In genomic region chr2:152542995-152543481, GRCh38 we compare ENCODE assay signal across 11 cellular contexts.
DNase-seq lines count a peak whose midpoint lies in the region; ATAC-seq and TF ChIP-seq lines count a peak whose summit lies in the region.
"Had no signal": no experiment of that assay in that cellular context is flagged by ENCODE, and none has a peak within 500 bp of the region (broad histone marks: within the 10 kb centered on the region; RNA-seq: fewer than 3 reads in every experiment).

No MANE protein-coding gene starts in this region.

- H3K27ac ChIP-seq in mammary epithelial cell (ENCODE audit: insufficient read depth, low read depth, low read length) = peak overlapping the region; percentile 84
- peak overlapping the region; percentile 78 to 81 for H3K27ac ChIP-seq in thoracic aorta
- H3K27ac ChIP-seq in prostate gland = peak overlapping the region in 1 of 2 donors; percentile 27
- H3K27ac ChIP-seq: 22Rv1 had no signal

- no peak for TF ChIP-seq POLR2A in prostate gland (IDR thresholded peaks at IDR 0.05)

- H3K27me3 Mint-ChIP-seq in activated T-cell treated with anti-CD3 and anti-CD28 coated beads, Interleukin-2, amount 50 U/mL, for 24 hours = peaks cover 3% of the 10 kb centered on the region
- no peaks in the 10 kb centered on the region for H3K27me3 Mint-ChIP-seq in Calu3 (ENCODE audit: unreplicated experiment)

- CTCF ChIA-PET in mammary epithelial cell (lab: Charles Lee; ENCODE audit: low non-redundant PET) (no interaction called here), Calu3 (lab: Charles Lee) (no interaction called here)

- peaks cover 44% of the 10 kb centered on the region for H3K79me2 ChIP-seq in mammary epithelial cell (ENCODE audit: insufficient read depth, low read length)

- H3K36me3 ChIP-seq in mammary epithelial cell (ENCODE audit: insufficient read depth, low read length) (peaks cover 5% of the 10 kb centered on the region), thoracic aorta (no peaks in the 10 kb centered on the region), prostate gland (no peaks in the 10 kb centered on the region)

- dilution Hi-C loops in mammary epithelial cell (cut with HindIII; ENCODE audit: low sequenced_read_pairs) = no loop called here

- peak overlapping the region; percentile 56 for H3K9ac ChIP-seq in mammary epithelial cell (ENCODE audit: insufficient read depth, low read length)

- in situ Hi-C loops in mammary epithelial cell (cut with MboI; ENCODE audit: low sequenced_read_pairs in 2 of 2) = no loop called here

- DNase-seq in DMS153 (lab: John Stamatoyannopoulos, UW) (peak; percentile 39), DMS153 treated with DMSO at 0.1 percent for 48 hours (lab: John Stamatoyannopoulos, UW; ENCODE audit: unreplicated experiment) (no peak), mammary epithelial cell (peak; percentile 90), left colon (no peak), thoracic aorta (ENCODE audit: low spot score) (no peak), prostate gland (ENCODE audit: low spot score) (no peak), Calu3 (no peak)
- DNase-seq in activated T-cell treated with anti-CD3 and anti-CD28 coated beads, Interleukin-2, amount 50 U/mL, for 24 hours = no peak
- DNase-seq: activated naive CD4-positive, alpha-beta T cell treated with anti-CD3 and anti-CD28 coated beads for 36 hours; NCI-H446 treated with DMSO at 0.1 percent for 48 hours had no signal

- H3K27ac Mint-ChIP-seq in activated T-cell treated with anti-CD3 and anti-CD28 coated beads, Interleukin-2, amount 50 U/mL, for 24 hours = no peak overlapping the region
- H3K27ac Mint-ChIP-seq in Calu3 (ENCODE audit: unreplicated experiment) = no peak overlapping the region
- H3K27ac Mint-ChIP-seq: activated naive CD4-positive, alpha-beta T cell treated with anti-CD3 and anti-CD28 coated beads for 36 hours had no signal

- no peaks in the 10 kb centered on the region for H3K9me3 Mint-ChIP-seq in activated T-cell treated with anti-CD3 and anti-CD28 coated beads, Interleukin-2, amount 50 U/mL, for 24 hours
- H3K9me3 Mint-ChIP-seq in Calu3 (ENCODE audit: low read depth, unreplicated experiment) = no peaks in the 10 kb centered on the region
- H3K9me3 Mint-ChIP-seq: activated naive CD4-positive, alpha-beta T cell treated with anti-CD3 and anti-CD28 coated beads for 36 hours had no signal

- intact Hi-C loops in mammary epithelial cell (cut with micrococcal nuclease) = no loop called here
- intact Hi-C loops in left colon (cut with DNase I, micrococcal nuclease) = no loop called here
- intact Hi-C loops in prostate gland (cut with DNase I) = no loop called here
- intact Hi-C loops in Calu3 (cut with micrococcal nuclease; ENCODE audit: unreplicated experiment) = no loop called here

- peaks cover 27% of the 10 kb centered on the region for H3K4me1 ChIP-seq in mammary epithelial cell (ENCODE audit: insufficient read depth, low read length)
- peaks cover 6 to 40% of the 10 kb centered on the region in 2 donors for H3K4me1 ChIP-seq in thoracic aorta (ENCODE audit: control insufficient read depth in 1 of 2, low read depth in 2 of 2)
- no peaks in the 10 kb centered on the region for H3K4me1 ChIP-seq in prostate gland (replicated peaks)

- peak; percentile 16 for ATAC-seq in left colon
- peak; percentile 90 for ATAC-seq in thoracic aorta (ENCODE audit: insufficient number of reproducible peaks, low FRiP score, low read depth)

- no peak for TF ChIP-seq CTCF in mammary epithelial cell (conservative IDR thresholded peaks at IDR 0.05 in 1 of 2, IDR thresholded peaks at IDR 0.05 in 1 of 2; ENCODE audit: extremely low read depth in 1 of 2, insufficient read depth in 1 of 2, low read depth in 1 of 2, low read length in 2 of 2)
- TF ChIP-seq CTCF in thoracic aorta (IDR thresholded peaks at IDR 0.05) = no peak
- TF ChIP-seq CTCF in prostate gland (IDR thresholded peaks at IDR 0.05) = no peak
- no peak for TF ChIP-seq CTCF in Calu3 (IDR thresholded peaks at IDR 0.05; ENCODE audit: unreplicated experiment)

- BruUV-seq in mammary epithelial cell (replicated peaks; lab: Mats Ljungman, UMichigan) (no TSS peak), Calu3 (replicated peaks; lab: Mats Ljungman, UMichigan) (no TSS peak)

- no peaks in the 10 kb centered on the region for H3K36me3 Mint-ChIP-seq in activated T-cell treated with anti-CD3 and anti-CD28 coated beads, Interleukin-2, amount 50 U/mL, for 24 hours (ENCODE audit: low read depth)
- H3K36me3 Mint-ChIP-seq in Calu3 (ENCODE audit: insufficient read depth, unreplicated experiment) = peaks cover 9% of the 10 kb centered on the region

- H3K4me3 ChIP-seq in mammary epithelial cell (replicated peaks in 1 of 3; ENCODE audit: insufficient read depth in 1 of 3, low read depth in 2 of 3, low read length in 3 of 3) (no peak overlapping the region), thoracic aorta (no peak overlapping the region), prostate gland (no peak overlapping the region)

- no peaks in the 10 kb centered on the region for H3K27me3 ChIP-seq in mammary epithelial cell (ENCODE audit: insufficient read depth, low read length)
- H3K27me3 ChIP-seq in thoracic aorta (replicated peaks; ENCODE audit: insufficient read depth) = no peaks in the 10 kb centered on the region
- no peaks in the 10 kb centered on the region for H3K27me3 ChIP-seq in prostate gland (replicated peaks; ENCODE audit: insufficient read depth)

- 4% methylated on average over 3 of the region's 4 CpGs for WGBS in mammary epithelial cell (ENCODE audit: low coverage, missing lambda C conversion rate)
- WGBS in prostate gland = 23% methylated on average over 4 of the region's 4 CpGs

- peak overlapping the region; percentile 62 for H3K4me2 ChIP-seq in mammary epithelial cell (ENCODE audit: insufficient read depth, low read depth, low read length)

- H3K4me3 Mint-ChIP-seq in activated T-cell treated with anti-CD3 and anti-CD28 coated beads, Interleukin-2, amount 50 U/mL, for 24 hours = no peak overlapping the region
- no peak overlapping the region for H3K4me3 Mint-ChIP-seq in Calu3 (ENCODE audit: low read depth, unreplicated experiment)
- H3K4me3 Mint-ChIP-seq: activated naive CD4-positive, alpha-beta T cell treated with anti-CD3 and anti-CD28 coated beads for 36 hours had no signal

- no peaks in the 10 kb centered on the region for H4K20me1 ChIP-seq in mammary epithelial cell (ENCODE audit: insufficient read depth, low read length)

- H3K9me3 ChIP-seq in mammary epithelial cell (replicated peaks; ENCODE audit: insufficient read depth, low read length) (no peaks in the 10 kb centered on the region), thoracic aorta (no peaks in the 10 kb centered on the region), prostate gland (no peaks in the 10 kb centered on the region)

- H2AFZ ChIP-seq in mammary epithelial cell (ENCODE audit: low read depth, low read length) = peak overlapping the region; percentile 62

- no peaks in the 10 kb centered on the region for H3K4me1 Mint-ChIP-seq in activated T-cell treated with anti-CD3 and anti-CD28 coated beads, Interleukin-2, amount 50 U/mL, for 24 hours (ENCODE audit: low read depth)
- peaks cover 8% of the 10 kb centered on the region for H3K4me1 Mint-ChIP-seq in Calu3 (ENCODE audit: low read depth, unreplicated experiment)

Comparison
In these comparisons a context has a peak if more than half of its experiments do, and no peak if none do; other contexts are left out.
1. DNase-seq: peak in DMS153 (single experiment) and mammary epithelial cell (single experiment); none in DMS153 treated with DMSO at 0.1 percent for 48 hours (single experiment), left colon (0 of 2), thoracic aorta (single experiment), prostate gland (single experiment), activated T-cell treated with anti-CD3 and anti-CD28 coated beads, Interleukin-2, amount 50 U/mL, for 24 hours (single experiment) and Calu3 (single experiment).